1 cellular context compared by ENCODE assay signal in the genomic region with DNA sequence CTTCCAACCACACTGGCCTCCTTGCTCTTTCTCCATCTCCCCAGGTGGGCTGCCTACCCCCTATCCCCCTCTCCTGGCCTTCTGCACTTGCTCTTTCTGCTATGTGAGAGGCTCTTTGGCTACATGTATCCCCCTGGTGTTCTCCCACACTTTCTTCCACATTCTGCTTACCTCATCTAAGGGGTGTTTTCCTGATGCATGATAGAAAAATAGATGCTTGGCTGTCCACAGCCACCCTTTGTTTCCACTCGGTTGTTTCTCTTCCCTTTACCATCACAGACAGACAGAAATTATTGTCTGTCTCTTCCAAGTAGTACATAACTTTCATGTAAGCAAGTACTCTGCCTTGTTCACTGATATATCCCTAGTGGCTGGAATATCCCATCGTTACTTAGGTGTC.
TF ChIP-seq lines count a peak whose summit lies in the region.

No MANE protein-coding gene starts in this region.

TF ChIP-seq in GM12878, 131 proteins besides CTCF, POLR2A, EP300 and RAD21 (continued from another document):
- TF ChIP-seq, protein P1, sequence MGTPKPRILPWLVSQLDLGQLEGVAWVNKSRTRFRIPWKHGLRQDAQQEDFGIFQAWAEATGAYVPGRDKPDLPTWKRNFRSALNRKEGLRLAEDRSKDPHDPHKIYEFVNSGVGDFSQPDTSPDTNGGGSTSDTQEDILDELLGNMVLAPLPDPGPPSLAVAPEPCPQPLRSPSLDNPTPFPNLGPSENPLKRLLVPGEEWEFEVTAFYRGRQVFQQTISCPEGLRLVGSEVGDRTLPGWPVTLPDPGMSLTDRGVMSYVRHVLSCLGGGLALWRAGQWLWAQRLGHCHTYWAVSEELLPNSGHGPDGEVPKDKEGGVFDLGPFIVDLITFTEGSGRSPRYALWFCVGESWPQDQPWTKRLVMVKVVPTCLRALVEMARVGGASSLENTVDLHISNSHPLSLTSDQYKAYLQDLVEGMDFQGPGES (IDR thresholded peaks at IDR 0.05) = no peak
